ENCODE assay signal across 15 cellular contexts in the genomic region with DNA sequence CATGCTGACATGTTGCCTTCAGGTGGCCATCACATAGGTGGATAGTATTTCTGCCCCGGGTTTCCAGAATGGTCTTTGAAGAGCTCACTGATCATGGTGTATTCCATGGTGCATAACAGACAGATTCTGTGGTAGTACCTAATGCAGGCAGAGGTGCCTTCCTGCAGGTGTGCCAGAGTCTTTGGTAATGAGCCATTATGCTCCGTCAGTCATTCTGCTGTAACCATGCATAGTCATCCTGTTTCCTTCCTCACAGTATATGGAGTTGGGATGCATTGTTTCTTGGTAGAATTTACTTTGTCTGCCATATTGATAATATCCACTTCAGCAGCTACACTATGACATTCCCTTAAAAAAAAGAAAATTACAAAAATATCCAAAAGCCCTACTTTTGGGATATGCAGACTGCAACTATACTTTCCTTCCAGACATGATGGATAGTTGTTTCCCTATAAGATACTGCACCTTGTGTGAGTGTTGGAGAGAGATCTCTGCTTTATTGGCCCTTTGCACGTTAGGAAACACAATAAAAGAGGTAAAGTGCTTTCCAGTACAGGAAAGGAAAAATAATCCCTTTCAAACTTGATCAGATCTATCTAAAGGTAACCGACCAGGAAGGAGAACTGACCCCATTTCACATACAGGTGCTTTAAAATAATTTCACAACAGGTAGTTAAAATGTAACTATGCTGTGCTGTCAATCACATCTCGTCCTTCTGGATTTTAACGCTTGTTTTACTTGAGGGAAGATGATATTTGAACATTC.
A peak's percentile ranks its signal among the peaks of the same experiment; 100 is the strongest.
DNase-seq lines count a peak whose midpoint lies in the region; ATAC-seq, FAIRE-seq and TF ChIP-seq lines count a peak whose summit lies in the region.
"Had no signal": no experiment of that assay in that cellular context is flagged by ENCODE, and none has a peak within 500 bp of the region (broad histone marks: within the 10 kb centered on the region; RNA-seq: fewer than 3 reads in every experiment).

No MANE protein-coding gene starts in this region.

- ATAC-seq in foreskin keratinocyte (peak; percentile 90), mucosa of descending colon (peak; percentile 86)
- ATAC-seq: HepG2 had no signal

- no peak overlapping the region for H3K4me3 ChIP-seq in astrocyte (ENCODE audit: insufficient read depth, low read depth, low read length)
- H3K4me3 ChIP-seq in mucosa of descending colon = no peak overlapping the region
- H3K4me3 ChIP-seq: BLaER1, HAP-1 had no signal

- no peaks in the 10 kb centered on the region for H4K20me1 ChIP-seq in astrocyte (ENCODE audit: insufficient read depth, low read length)

- H3K79me2 ChIP-seq in astrocyte (ENCODE audit: insufficient read depth, low read length) = peaks cover 8% of the 10 kb centered on the region

- H3K36me3 ChIP-seq in astrocyte (ENCODE audit: insufficient read depth, low read length) (no peaks in the 10 kb centered on the region), mucosa of descending colon (ENCODE audit: low read depth) (no peaks in the 10 kb centered on the region)
- H3K36me3 ChIP-seq: HAP-1 had no signal

- no peak overlapping the region for H3K4me2 ChIP-seq in astrocyte (ENCODE audit: low read length)
- H3K4me2 ChIP-seq: BLaER1 had no signal

- peaks cover 3% of the 10 kb centered on the region for H3K36me3 Mint-ChIP-seq in astrocyte (ENCODE audit: low read depth, unreplicated experiment)
- no peaks in the 10 kb centered on the region for H3K36me3 Mint-ChIP-seq in activated CD4-positive, alpha-beta T cell treated with anti-CD3 and anti-CD28 coated beads, Interleukin-2, amount 10 ng/mL, durations not matched to agents 7 days and 5 days (ENCODE audit: low read depth)
- H3K36me3 Mint-ChIP-seq: CD8-positive, alpha-beta memory T cell had no signal

- POLR2A ChIA-PET in activated CD4-positive, alpha-beta T cell treated with anti-CD3 and anti-CD28 coated beads, Interleukin-2, amount 10 ng/mL, durations not matched to agents 7 days and 5 days (lab: Charles Lee) = no interaction called here

- H2AFZ ChIP-seq in astrocyte (ENCODE audit: low read depth, low read length) = no peak overlapping the region

- FAIRE-seq in astrocyte (lab: Jason Lieb, UNC) (peak; percentile 13), HTR-8/SVneo (lab: Jason Lieb, UNC) (no peak)
- FAIRE-seq: GM12892, HepG2 had no signal

- H3K27ac ChIP-seq in astrocyte (ENCODE audit: low read depth, low read length) = peak overlapping the region; percentile 77
- H3K27ac ChIP-seq in foreskin keratinocyte = peak overlapping the region; percentile 20
- H3K27ac ChIP-seq: BLaER1 had no signal

- TF ChIP-seq CTCF in astrocyte (IDR thresholded peaks at IDR 0.05; ENCODE audit: insufficient read depth, low read depth, low read length) (no peak), foreskin keratinocyte (conservative IDR thresholded peaks at IDR 0.05) (peak; percentile 35), mucosa of descending colon (IDR thresholded peaks at IDR 0.05) (no peak)

- H3K9ac ChIP-seq in astrocyte (ENCODE audit: low read length) = no peak overlapping the region
- H3K9ac ChIP-seq: BLaER1 had no signal

- CTCF ChIA-PET in activated CD4-positive, alpha-beta T cell treated with anti-CD3 and anti-CD28 coated beads, Interleukin-2, amount 10 ng/mL, durations not matched to agents 7 days and 5 days (lab: Charles Lee) = no interaction called here

- H3K4me1 ChIP-seq in astrocyte (ENCODE audit: insufficient read depth, low read length) (peaks cover 8% of the 10 kb centered on the region), foreskin keratinocyte (peaks cover 21% of the 10 kb centered on the region), mucosa of descending colon (ENCODE audit: low read depth) (no peaks in the 10 kb centered on the region)
- H3K4me1 ChIP-seq: BLaER1, HAP-1 had no signal

- no peak overlapping the region for H3K27ac Mint-ChIP-seq in astrocyte (ENCODE audit: unreplicated experiment)
- no peak overlapping the region for H3K27ac Mint-ChIP-seq in activated CD4-positive, alpha-beta T cell treated with anti-CD3 and anti-CD28 coated beads, Interleukin-2, amount 10 ng/mL, durations not matched to agents 7 days and 5 days
- H3K27ac Mint-ChIP-seq: CD8-positive, alpha-beta memory T cell had no signal

- H3K4me3 Mint-ChIP-seq in astrocyte (ENCODE audit: unreplicated experiment) = no peak overlapping the region
- H3K4me3 Mint-ChIP-seq in activated CD4-positive, alpha-beta T cell treated with anti-CD3 and anti-CD28 coated beads, Interleukin-2, amount 10 ng/mL, durations not matched to agents 7 days and 5 days = no peak overlapping the region
- H3K4me3 Mint-ChIP-seq: CD8-positive, alpha-beta memory T cell had no signal

- no peak for DNase-seq in astrocyte (ENCODE audit: low read depth)
- DNase-seq in foreskin keratinocyte = peak in 1 of 2 donors; percentile 77
- peak in 1 of 3 donors; percentile 1 for DNase-seq in mucosa of descending colon
- no peak for DNase-seq in A172 (ENCODE audit: low spot score)
- no peak for DNase-seq in activated CD4-positive, alpha-beta T cell treated with anti-CD3 and anti-CD28 coated beads, Interleukin-2, amount 10 ng/mL, durations not matched to agents 7 days and 5 days
- no peak for DNase-seq in HTR-8/SVneo (ENCODE audit: insufficient read length, low spot score)
- DNase-seq: AML-193; Caco-2; CD8-positive, alpha-beta memory T cell; DND-41; GDM1 had no signal

- no peaks in the 10 kb centered on the region for H3K9me3 Mint-ChIP-seq in astrocyte (ENCODE audit: unreplicated experiment)
- H3K9me3 Mint-ChIP-seq in activated CD4-positive, alpha-beta T cell treated with anti-CD3 and anti-CD28 coated beads, Interleukin-2, amount 10 ng/mL, durations not matched to agents 7 days and 5 days = no peaks in the 10 kb centered on the region

- intact Hi-C loops in mucosa of descending colon (cut with DNase I, micrococcal nuclease) = no loop called here

- H3K27me3 ChIP-seq in astrocyte (ENCODE audit: insufficient read depth, low read length) (no peaks in the 10 kb centered on the region), foreskin keratinocyte (no peaks in the 10 kb centered on the region)
- H3K27me3 ChIP-seq: BLaER1 had no signal

- no peaks in the 10 kb centered on the region for H3K27me3 Mint-ChIP-seq in astrocyte (ENCODE audit: low read depth, unreplicated experiment)
- no peaks in the 10 kb centered on the region for H3K27me3 Mint-ChIP-seq in activated CD4-positive, alpha-beta T cell treated with anti-CD3 and anti-CD28 coated beads, Interleukin-2, amount 10 ng/mL, durations not matched to agents 7 days and 5 days

- peaks cover 48% of the 10 kb centered on the region for H3K4me1 Mint-ChIP-seq in astrocyte (ENCODE audit: low read depth, unreplicated experiment)
- no peaks in the 10 kb centered on the region for H3K4me1 Mint-ChIP-seq in activated CD4-positive, alpha-beta T cell treated with anti-CD3 and anti-CD28 coated beads, Interleukin-2, amount 10 ng/mL, durations not matched to agents 7 days and 5 days
- H3K4me1 Mint-ChIP-seq: CD8-positive, alpha-beta memory T cell had no signal

- H3K9me3 ChIP-seq in astrocyte (ENCODE audit: insufficient read depth, low read depth, low read length) (no peaks in the 10 kb centered on the region), mucosa of descending colon (no peaks in the 10 kb centered on the region)
- H3K9me3 ChIP-seq: BLaER1, Caco-2, HAP-1 had no signal
